2 cellular contexts compared by ENCODE assay signal in the genomic region with DNA sequence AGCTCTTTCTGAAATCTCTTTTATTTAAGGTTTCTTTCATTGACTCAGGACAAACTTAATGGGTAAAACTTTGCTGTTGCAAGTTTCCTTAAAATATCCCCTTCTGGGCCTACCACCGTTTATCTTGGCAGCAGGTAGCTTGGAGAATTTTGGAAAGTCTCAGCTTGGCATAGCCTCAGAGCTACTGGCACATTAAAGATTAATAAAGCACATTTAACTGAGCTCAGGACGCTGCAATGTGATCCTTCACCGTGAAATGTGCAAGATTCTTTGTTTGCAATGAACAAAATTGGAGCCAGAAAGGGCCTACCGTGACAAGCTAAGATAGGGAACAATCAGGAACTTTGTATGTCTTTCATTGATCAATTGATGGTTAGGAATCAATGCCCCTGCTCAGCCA.
TF ChIP-seq lines count a peak whose summit lies in the region.

No MANE protein-coding gene starts in this region.

TF ChIP-seq in liver, 16 proteins besides CTCF, POLR2A, EP300 and RAD21:
- TF ChIP-seq, protein P1, sequence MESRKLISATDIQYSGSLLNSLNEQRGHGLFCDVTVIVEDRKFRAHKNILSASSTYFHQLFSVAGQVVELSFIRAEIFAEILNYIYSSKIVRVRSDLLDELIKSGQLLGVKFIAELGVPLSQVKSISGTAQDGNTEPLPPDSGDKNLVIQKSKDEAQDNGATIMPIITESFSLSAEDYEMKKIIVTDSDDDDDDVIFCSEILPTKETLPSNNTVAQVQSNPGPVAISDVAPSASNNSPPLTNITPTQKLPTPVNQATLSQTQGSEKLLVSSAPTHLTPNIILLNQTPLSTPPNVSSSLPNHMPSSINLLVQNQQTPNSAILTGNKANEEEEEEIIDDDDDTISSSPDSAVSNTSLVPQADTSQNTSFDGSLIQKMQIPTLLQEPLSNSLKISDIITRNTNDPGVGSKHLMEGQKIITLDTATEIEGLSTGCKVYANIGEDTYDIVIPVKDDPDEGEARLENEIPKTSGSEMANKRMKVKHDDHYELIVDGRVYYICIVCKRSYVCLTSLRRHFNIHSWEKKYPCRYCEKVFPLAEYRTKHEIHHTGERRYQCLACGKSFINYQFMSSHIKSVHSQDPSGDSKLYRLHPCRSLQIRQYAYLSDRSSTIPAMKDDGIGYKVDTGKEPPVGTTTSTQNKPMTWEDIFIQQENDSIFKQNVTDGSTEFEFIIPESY (IDR thresholded peaks at IDR 0.05): no peak
- TF ChIP-seq RXRA (IDR thresholded peaks at IDR 0.05): no peak
- TF ChIP-seq, protein P2, sequence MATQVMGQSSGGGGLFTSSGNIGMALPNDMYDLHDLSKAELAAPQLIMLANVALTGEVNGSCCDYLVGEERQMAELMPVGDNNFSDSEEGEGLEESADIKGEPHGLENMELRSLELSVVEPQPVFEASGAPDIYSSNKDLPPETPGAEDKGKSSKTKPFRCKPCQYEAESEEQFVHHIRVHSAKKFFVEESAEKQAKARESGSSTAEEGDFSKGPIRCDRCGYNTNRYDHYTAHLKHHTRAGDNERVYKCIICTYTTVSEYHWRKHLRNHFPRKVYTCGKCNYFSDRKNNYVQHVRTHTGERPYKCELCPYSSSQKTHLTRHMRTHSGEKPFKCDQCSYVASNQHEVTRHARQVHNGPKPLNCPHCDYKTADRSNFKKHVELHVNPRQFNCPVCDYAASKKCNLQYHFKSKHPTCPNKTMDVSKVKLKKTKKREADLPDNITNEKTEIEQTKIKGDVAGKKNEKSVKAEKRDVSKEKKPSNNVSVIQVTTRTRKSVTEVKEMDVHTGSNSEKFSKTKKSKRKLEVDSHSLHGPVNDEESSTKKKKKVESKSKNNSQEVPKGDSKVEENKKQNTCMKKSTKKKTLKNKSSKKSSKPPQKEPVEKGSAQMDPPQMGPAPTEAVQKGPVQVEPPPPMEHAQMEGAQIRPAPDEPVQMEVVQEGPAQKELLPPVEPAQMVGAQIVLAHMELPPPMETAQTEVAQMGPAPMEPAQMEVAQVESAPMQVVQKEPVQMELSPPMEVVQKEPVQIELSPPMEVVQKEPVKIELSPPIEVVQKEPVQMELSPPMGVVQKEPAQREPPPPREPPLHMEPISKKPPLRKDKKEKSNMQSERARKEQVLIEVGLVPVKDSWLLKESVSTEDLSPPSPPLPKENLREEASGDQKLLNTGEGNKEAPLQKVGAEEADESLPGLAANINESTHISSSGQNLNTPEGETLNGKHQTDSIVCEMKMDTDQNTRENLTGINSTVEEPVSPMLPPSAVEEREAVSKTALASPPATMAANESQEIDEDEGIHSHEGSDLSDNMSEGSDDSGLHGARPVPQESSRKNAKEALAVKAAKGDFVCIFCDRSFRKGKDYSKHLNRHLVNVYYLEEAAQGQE (IDR thresholded peaks at IDR 0.05): no peak
- TF ChIP-seq JUND (IDR thresholded peaks at IDR 0.05): no peak

TF ChIP-seq in HepG2, 621 proteins besides CTCF, POLR2A, EP300 and RAD21 (continued from another document):
- TF ChIP-seq, protein P3, sequence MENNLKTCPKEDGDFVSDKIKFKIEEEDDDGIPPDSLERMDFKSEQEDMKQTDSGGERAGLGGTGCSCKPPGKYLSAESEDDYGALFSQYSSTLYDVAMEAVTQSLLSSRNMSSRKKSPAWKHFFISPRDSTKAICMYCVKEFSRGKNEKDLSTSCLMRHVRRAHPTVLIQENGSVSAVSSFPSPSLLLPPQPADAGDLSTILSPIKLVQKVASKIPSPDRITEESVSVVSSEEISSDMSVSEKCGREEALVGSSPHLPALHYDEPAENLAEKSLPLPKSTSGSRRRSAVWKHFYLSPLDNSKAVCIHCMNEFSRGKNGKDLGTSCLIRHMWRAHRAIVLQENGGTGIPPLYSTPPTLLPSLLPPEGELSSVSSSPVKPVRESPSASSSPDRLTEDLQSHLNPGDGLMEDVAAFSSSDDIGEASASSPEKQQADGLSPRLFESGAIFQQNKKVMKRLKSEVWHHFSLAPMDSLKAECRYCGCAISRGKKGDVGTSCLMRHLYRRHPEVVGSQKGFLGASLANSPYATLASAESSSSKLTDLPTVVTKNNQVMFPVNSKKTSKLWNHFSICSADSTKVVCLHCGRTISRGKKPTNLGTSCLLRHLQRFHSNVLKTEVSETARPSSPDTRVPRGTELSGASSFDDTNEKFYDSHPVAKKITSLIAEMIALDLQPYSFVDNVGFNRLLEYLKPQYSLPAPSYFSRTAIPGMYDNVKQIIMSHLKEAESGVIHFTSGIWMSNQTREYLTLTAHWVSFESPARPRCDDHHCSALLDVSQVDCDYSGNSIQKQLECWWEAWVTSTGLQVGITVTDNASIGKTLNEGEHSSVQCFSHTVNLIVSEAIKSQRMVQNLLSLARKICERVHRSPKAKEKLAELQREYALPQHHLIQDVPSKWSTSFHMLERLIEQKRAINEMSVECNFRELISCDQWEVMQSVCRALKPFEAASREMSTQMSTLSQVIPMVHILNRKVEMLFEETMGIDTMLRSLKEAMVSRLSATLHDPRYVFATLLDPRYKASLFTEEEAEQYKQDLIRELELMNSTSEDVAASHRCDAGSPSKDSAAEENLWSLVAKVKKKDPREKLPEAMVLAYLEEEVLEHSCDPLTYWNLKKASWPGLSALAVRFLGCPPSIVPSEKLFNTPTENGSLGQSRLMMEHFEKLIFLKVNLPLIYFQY (CRISPR knock-in tag; IDR thresholded peaks at IDR 0.05; ENCODE audit: borderline replicate concordance): no peak
- TF ChIP-seq MIER3 (CRISPR knock-in tag; IDR thresholded peaks at IDR 0.05; ENCODE audit: borderline replicate concordance) (no peak), STAT5B (CRISPR knock-in tag; IDR thresholded peaks at IDR 0.05) (no peak), SSRP1 (CRISPR knock-in tag; IDR thresholded peaks at IDR 0.05) (no peak), FOSL2 (CRISPR knock-in tag; IDR thresholded peaks at IDR 0.05) (no peak), KLF15 (CRISPR knock-in tag; IDR thresholded peaks at IDR 0.05; ENCODE audit: borderline replicate concordance) (no peak), ZNF296 (CRISPR knock-in tag; conservative IDR thresholded peaks at IDR 0.05) (no peak), NKX3-1 (CRISPR knock-in tag; IDR thresholded peaks at IDR 0.05) (no peak), FOXK1 (CRISPR knock-in tag; IDR thresholded peaks at IDR 0.05; ENCODE audit: borderline replicate concordance, low read depth) (no peak), ZNF598 (CRISPR knock-in tag; IDR thresholded peaks at IDR 0.05; ENCODE audit: borderline replicate concordance) (no peak), ZNF709 (CRISPR knock-in tag; IDR thresholded peaks at IDR 0.05) (no peak), ZNF564 (CRISPR knock-in tag; IDR thresholded peaks at IDR 0.05) (no peak)
